16 cellular contexts compared by ENCODE assay signal in genomic region chr9:89804766-89805531, GRCh38.
DNase-seq lines count a peak whose midpoint lies in the region; ATAC-seq, FAIRE-seq and TF ChIP-seq lines count a peak whose summit lies in the region.
"Had no signal": no experiment of that assay in that cellular context is flagged by ENCODE, and none has a peak within 500 bp of the region (broad histone marks: within the 10 kb centered on the region; RNA-seq: fewer than 3 reads in every experiment).

No MANE protein-coding gene starts in this region.

- FAIRE-seq in A549 (lab: Jason Lieb, UNC) (no peak), H1 (lab: Jason Lieb, UNC) (peak; percentile 7), GM12892 (lab: Jason Lieb, UNC) (no peak)
- FAIRE-seq: GM12891, GM19239 had no signal

- no peak for TF ChIP-seq CTCF in A549 (IDR thresholded peaks at IDR 0.05)
- no peak for TF ChIP-seq CTCF in H1 (IDR thresholded peaks at IDR 0.05; ENCODE audit: control extremely low read depth in 1 of 3, insufficient read depth in 1 of 3, low read depth in 1 of 3, low read length in 3 of 3)

- no peaks in the 10 kb centered on the region; a peak in 1 of 7 replicates for H3K27me3 ChIP-seq in H1 (replicated peaks in 1 of 4; ENCODE audit: control insufficient read depth in 3 of 4, extremely low read depth in 1 of 4, insufficient read depth in 3 of 4, low read length in 3 of 4)
- H3K27me3 ChIP-seq: BLaER1 treated with 17β-estradiol and CSF1 and Interleukin-3, amounts not matched to agents 10 nM and 100 nM had no signal

- peak; percentile 9 for DNase-seq in DMS 273 (lab: John Stamatoyannopoulos, UW; ENCODE audit: unreplicated experiment)
- no peak for DNase-seq in DMS 273 treated with DMSO at 0.1 percent for 48 hours (lab: John Stamatoyannopoulos, UW)
- DNase-seq in A549 (ENCODE audit: low read depth in 1 of 2, low spot score in 1 of 2): no peak
- DNase-seq in NCI-H2171 treated with DMSO at 0.1 percent for 48 hours (lab: John Stamatoyannopoulos, UW): peak; percentile 58
- DNase-seq in H1 (ENCODE audit: low read depth in 1 of 2, low spot score in 2 of 2): no peak
- no peak for DNase-seq in NCI-H2029 treated with DMSO at 0.1 percent for 48 hours (lab: John Stamatoyannopoulos, UW)
- DNase-seq in GM12892 (ENCODE audit: insufficient read length): no peak
- no peak for DNase-seq in OCI-M2 (lab: John Stamatoyannopoulos, UW; ENCODE audit: unreplicated experiment)
- DNase-seq: ACHN; CD4-positive, CD25-positive, alpha-beta regulatory T cell; DMS79 had no signal

- no peak overlapping the region for H3K23ac ChIP-seq in H1 (ENCODE audit: insufficient read length)

- no peak overlapping the region for H2BK120ac ChIP-seq in H1 (replicated peaks; ENCODE audit: low read depth, low read length)

- H3K4me2 ChIP-seq in A549 (no peak overlapping the region), H1 (ENCODE audit: insufficient read depth in 1 of 2, low read depth in 2 of 2, low read length in 2 of 2) (peak overlapping the region in 1 of 2 experiments; percentile 22; a peak in 1 of 4 replicates)

- TF ChIP-seq EP300 in A549 (IDR thresholded peaks at IDR 0.05): no peak
- no peak for TF ChIP-seq EP300 in H1 (IDR thresholded peaks at IDR 0.05; ENCODE audit: borderline replicate concordance in 1 of 2, low read depth in 2 of 2, low read length in 2 of 2)

- H3K79me1 ChIP-seq in H1 (ENCODE audit: low read depth, low read length): no peaks in the 10 kb centered on the region

- H3K56ac ChIP-seq in H1 (replicated peaks; ENCODE audit: insufficient read length, low read depth, low read length): no peak overlapping the region

- no peak overlapping the region for H2BK5ac ChIP-seq in H1 (ENCODE audit: low read depth, low read length)

- no peak overlapping the region for H3K18ac ChIP-seq in H1 (ENCODE audit: extremely low read depth, low read length)

- no peak overlapping the region for H4K8ac ChIP-seq in H1 (ENCODE audit: extremely low read depth, insufficient read depth, low read length)

- H3K23me2 ChIP-seq in H1 (ENCODE audit: low read depth, low read length): no peaks in the 10 kb centered on the region

- no peak overlapping the region for H3K9ac ChIP-seq in H1 (replicated peaks in 1 of 4; ENCODE audit: extremely low read depth in 1 of 4, low read depth in 3 of 4, low read length in 3 of 4)
- H3K9ac ChIP-seq: BLaER1 treated with 17β-estradiol and CSF1 and Interleukin-3, amounts not matched to agents 10 nM and 100 nM had no signal

- H2BK15ac ChIP-seq in H1 (ENCODE audit: low read length): no peak overlapping the region

- no peak overlapping the region for H4K91ac ChIP-seq in H1 (replicated peaks; ENCODE audit: insufficient read length, low read length)

- H3K4ac ChIP-seq in H1 (replicated peaks; ENCODE audit: insufficient read length, low read depth, low read length): no peak overlapping the region

- H2AFZ ChIP-seq in H1 (ENCODE audit: low read length): no peak overlapping the region

- TF ChIP-seq POLR2A in A549 (IDR thresholded peaks at IDR 0.05; ENCODE audit: low read length) (no peak), H1 (IDR thresholded peaks at IDR 0.05; ENCODE audit: control extremely low read depth in 1 of 2, low read depth in 2 of 2, low read length in 2 of 2) (no peak), GM12892 (IDR thresholded peaks at IDR 0.05; ENCODE audit: low read depth, low read length) (no peak)

- H4K20me1 ChIP-seq in H1 (replicated peaks in 1 of 2; ENCODE audit: control insufficient read depth in 1 of 2, insufficient read depth in 2 of 2, low read length in 2 of 2): no peaks in the 10 kb centered on the region
- H4K20me1 ChIP-seq: BLaER1 treated with 17β-estradiol and CSF1 and Interleukin-3, amounts not matched to agents 10 nM and 100 nM had no signal

- H3K14ac ChIP-seq in H1 (ENCODE audit: insufficient read length): no peak overlapping the region

- no peak overlapping the region for H2BK12ac ChIP-seq in H1 (ENCODE audit: low read depth, low read length)

- H3K79me2 ChIP-seq in H1 (ENCODE audit: control insufficient read depth in 1 of 2, insufficient read depth in 2 of 2, low read length in 2 of 2): no peaks in the 10 kb centered on the region

- no peak overlapping the region for H2AK5ac ChIP-seq in H1 (ENCODE audit: low read depth, low read length)

- ATAC-seq in A549: no peak
- ATAC-seq: HCT116 had no signal

- no peaks in the 10 kb centered on the region for H3K4me1 ChIP-seq in A549
- peaks cover 3 to 14% (median 8%) of the 10 kb centered on the region in 4 experiments for H3K4me1 ChIP-seq in H1 (replicated peaks in 1 of 4; ENCODE audit: control insufficient read depth in 3 of 4, insufficient read depth in 4 of 4, low read length in 3 of 4)

- POLR2A ChIA-PET in A549 (lab: Yijun Ruan, JAX) (no interaction called here), H1 (lab: Charles Lee; ENCODE audit: partially characterized antibody) (interaction anchor here (0.7 to 1.1 kb wide), 2 partner anchors 150 to 200 kb away, joined by 3 read pairs; partner anchors contain the start of gene GADD45G)

- no peak overlapping the region for H4K5ac ChIP-seq in H1 (ENCODE audit: insufficient read length, low read depth, low read length)

- CTCF ChIA-PET in A549 (lab: Yijun Ruan, JAX): interaction anchor here (1.0 kb wide), 1 partner anchor 12 kb away, joined by 3 read pairs; no protein-coding TSS in a partner anchor
- CTCF ChIA-PET in H1 (lab: Charles Lee; ENCODE audit: partially characterized antibody): interaction anchor here (0.9 to 2.9 kb wide), 5 partner anchors 11 to 201 kb away, joined by 3 to 11 read pairs (median 3); no protein-coding TSS in a partner anchor

- 32% methylated on average over 8 of the region's 8 CpGs for WGBS in A549 (ENCODE audit: missing lambda C conversion rate)
- 77% methylated on average over 8 of the region's 8 CpGs; no CpG with 5 or more reads in 1 of the 2 experiments for WGBS in H1 (ENCODE audit: extremely low coverage in 1 of 2, insufficient coverage in 1 of 2, insufficient read length in 1 of 2, insufficient replicate concordance in 2 of 2, low coverage in 1 of 2, low lambda C conversion rate in 2 of 2, missing lambda C conversion rate in 1 of 2), 2 experiments

- H2BK20ac ChIP-seq in H1 (ENCODE audit: low read length): no peak overlapping the region

- TF ChIP-seq RAD21 in A549 (conservative IDR thresholded peaks at IDR 0.05 in 1 of 2, IDR thresholded peaks at IDR 0.05 in 1 of 2) (no peak), H1 (IDR thresholded peaks at IDR 0.05 in 1 of 2, conservative IDR thresholded peaks at IDR 0.05 in 1 of 2; ENCODE audit: low read depth in 2 of 2, low read length in 2 of 2) (no peak)

- no peaks in the 10 kb centered on the region for H3K9me3 ChIP-seq in A549
- H3K9me3 ChIP-seq in H1 (ENCODE audit: insufficient read depth in 2 of 2, low read depth in 1 of 2, low read length in 1 of 2): no peaks in the 10 kb centered on the region
- H3K9me3 ChIP-seq: BLaER1 treated with 17β-estradiol and CSF1 and Interleukin-3, amounts not matched to agents 10 nM and 100 nM had no signal

- no peak overlapping the region for H3K4me3 ChIP-seq in A549
- H3K4me3 ChIP-seq in H1 (ENCODE audit: extremely low read depth in 1 of 4, insufficient read depth in 2 of 4, low read depth in 3 of 4, low read length in 4 of 4): no peak overlapping the region
- H3K4me3 ChIP-seq: BLaER1 treated with 17β-estradiol and CSF1 and Interleukin-3, amounts not matched to agents 10 nM and 100 nM had no signal

- H3K36me3 ChIP-seq in H1 (ENCODE audit: control insufficient read depth in 2 of 4, insufficient read depth in 4 of 4, low read length in 3 of 4): no peaks in the 10 kb centered on the region; a peak in 1 of 8 replicates
- H3K36me3 ChIP-seq: BLaER1 treated with 17β-estradiol and CSF1 and Interleukin-3, amounts not matched to agents 10 nM and 100 nM had no signal

- no peak overlapping the region for H3K27ac ChIP-seq in A549
- H3K27ac ChIP-seq in H1 (ENCODE audit: low read depth, low read length): no peak overlapping the region
- H3K27ac ChIP-seq: 22Rv1; BLaER1 treated with 17β-estradiol and CSF1 and Interleukin-3, amounts not matched to agents 10 nM and 100 nM had no signal

TF ChIP-seq in A549, 52 proteins besides CTCF, POLR2A, EP300 and RAD21:
- peak; percentile 48 for TF ChIP-seq MAFK (IDR thresholded peaks at IDR 0.05; ENCODE audit: partially characterized antibody)
- TF ChIP-seq MYC (IDR thresholded peaks at IDR 0.05; ENCODE audit: borderline replicate concordance, low read length): no peak
- no peak for TF ChIP-seq FOSB (CRISPR knock-in tag; IDR thresholded peaks at IDR 0.05)

TF ChIP-seq in H1, 55 proteins besides CTCF, POLR2A, EP300 and RAD21:
- TF ChIP-seq CBX8 (IDR thresholded peaks at IDR 0.05; ENCODE audit: borderline replicate concordance, low read depth, low read length): no peak
- peak; percentile 17 for TF ChIP-seq TAF7 (optimal IDR thresholded peaks at IDR 0.05; ENCODE audit: borderline replicate concordance, low read depth, low read length)
- TF ChIP-seq BACH1 (IDR thresholded peaks at IDR 0.05; ENCODE audit: low read length): no peak
- TF ChIP-seq CHD2 (IDR thresholded peaks at IDR 0.05; ENCODE audit: low read length): no peak
- TF ChIP-seq KDM5A (IDR thresholded peaks at IDR 0.05; ENCODE audit: low read length): no peak

Comparison
In these comparisons a context has a peak if more than half of its experiments do, and no peak if none do; other contexts are left out.
1. DNase-seq: peak in DMS 273 (single experiment) and NCI-H2171 treated with DMSO at 0.1 percent for 48 hours (single experiment); none in DMS 273 treated with DMSO at 0.1 percent for 48 hours (single experiment), A549 (0 of 2), H1 (0 of 2), NCI-H2029 treated with DMSO at 0.1 percent for 48 hours (single experiment), GM12892 (single experiment) and OCI-M2 (single experiment).